ENCODE assay signal across 22 cellular contexts in the genomic region with DNA sequence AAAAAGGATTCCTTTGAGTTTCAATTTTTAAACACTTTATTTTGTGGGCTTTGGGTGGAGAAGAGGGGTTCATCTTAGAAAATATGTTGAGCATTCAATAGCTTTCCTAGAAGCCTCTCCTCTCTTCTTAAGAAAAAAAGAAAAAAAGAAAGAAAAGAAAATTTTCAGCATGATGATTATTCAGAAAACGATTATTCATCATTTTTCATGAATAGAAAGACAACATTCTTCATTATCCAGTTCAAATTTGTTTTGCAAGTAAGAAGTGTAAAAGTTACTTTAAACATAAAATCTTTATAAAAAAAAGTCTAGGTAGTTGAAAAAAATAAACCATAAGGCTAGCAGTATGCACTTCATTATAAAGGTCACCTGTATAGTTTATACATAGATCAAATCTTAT.
DNase-seq lines count a peak whose midpoint lies in the region; ATAC-seq, FAIRE-seq and TF ChIP-seq lines count a peak whose summit lies in the region.
"Had no signal": no experiment of that assay in that cellular context is flagged by ENCODE, and none has a peak within 500 bp of the region (broad histone marks: within the 10 kb centered on the region; RNA-seq: fewer than 3 reads in every experiment).

No MANE protein-coding gene starts in this region.

- BruUV-seq in HepG2 (replicated peaks; lab: Mats Ljungman, UMichigan) = no TSS peak

- peaks cover 3% of the 10 kb centered on the region for H3K27me3 Mint-ChIP-seq in glutamatergic neuron (ENCODE audit: unreplicated experiment)
- H3K27me3 Mint-ChIP-seq: B cell; CD4-positive, CD25-positive, alpha-beta regulatory T cell had no signal

- TF ChIP-seq EP300 in HepG2 (IDR thresholded peaks at IDR 0.05; ENCODE audit: low read depth in 2 of 2, low read length in 2 of 2) = no peak
- TF ChIP-seq EP300 in HepG2 (CRISPR knock-in tag; IDR thresholded peaks at IDR 0.05; ENCODE audit: borderline replicate concordance) = no peak

- DNase-seq in HepG2 (ENCODE audit: low spot score) (no peak), right lobe of liver (no peak), glutamatergic neuron (no peak), H7 (no peak), NCI-H524 (lab: John Stamatoyannopoulos, UW) (no peak)
- DNase-seq in activated naive CD4-positive, alpha-beta T cell treated with anti-CD3 and anti-CD28 coated beads, Interleukin-2, amount 50 U/mL, for 16 hours = no peak
- DNase-seq: Caco-2; CD4-positive, CD25-positive, alpha-beta regulatory T cell; CD8-positive, alpha-beta T cell; DMS153; DND-41; HFFc6 had no signal

- H3K27ac Mint-ChIP-seq in glutamatergic neuron (ENCODE audit: unreplicated experiment) = peak overlapping the region; percentile 95
- H3K27ac Mint-ChIP-seq: B cell; CD4-positive, CD25-positive, alpha-beta regulatory T cell; CD8-positive, alpha-beta T cell; GM23338; HFFc6 had no signal

- H3K36me3 ChIP-seq in HepG2 (replicated peaks in 1 of 2; ENCODE audit: control insufficient read depth in 1 of 2, insufficient read depth in 2 of 2, low read length in 2 of 2) (no peaks in the 10 kb centered on the region), right lobe of liver (no peaks in the 10 kb centered on the region), neuron (ENCODE audit: insufficient read depth, low read length) (no peaks in the 10 kb centered on the region), H7 (replicated peaks; ENCODE audit: control insufficient read depth, insufficient read depth, low read length) (no peaks in the 10 kb centered on the region)
- H3K36me3 ChIP-seq: BLaER1, HAP-1 had no signal

- no peak overlapping the region for H3K4me2 ChIP-seq in HepG2 (ENCODE audit: low read depth, low read length)
- H3K4me2 ChIP-seq: GM23338 had no signal

- H3K9me3 Mint-ChIP-seq in glutamatergic neuron (ENCODE audit: unreplicated experiment) = peaks cover 14% of the 10 kb centered on the region

- CTCF ChIA-PET in HepG2 (lab: Yijun Ruan, JAX; ENCODE audit: low intra/inter-chr PET ratio, low total read pairs) = no interaction called here

- H3K9ac ChIP-seq in HepG2 (ENCODE audit: insufficient read depth, low read depth, low read length) = no peak overlapping the region
- H3K9ac ChIP-seq: BLaER1 had no signal

- H2AFZ ChIP-seq in HepG2 (ENCODE audit: low read length) (no peak overlapping the region), neuron (ENCODE audit: low read depth, low read length) (peak overlapping the region; percentile 33)

- POLR2A ChIA-PET in HepG2 (lab: Yijun Ruan, JAX) = no interaction called here

- no peak for TF ChIP-seq RAD21 in HepG2 (CRISPR knock-in tag; IDR thresholded peaks at IDR 0.05)

- no peak overlapping the region for H3K4me3 Mint-ChIP-seq in glutamatergic neuron (ENCODE audit: unreplicated experiment)
- H3K4me3 Mint-ChIP-seq: B cell; CD4-positive, CD25-positive, alpha-beta regulatory T cell; CD8-positive, alpha-beta T cell; GM23338; HFFc6 had no signal

- peaks cover 38% of the 10 kb centered on the region for H3K9me3 ChIP-seq in HepG2 (ENCODE audit: low read length)
- no peaks in the 10 kb centered on the region for H3K9me3 ChIP-seq in right lobe of liver
- H3K9me3 ChIP-seq in neuron (ENCODE audit: low read length) = no peaks in the 10 kb centered on the region
- H3K9me3 ChIP-seq: Caco-2, HAP-1 had no signal

- H3K4me1 ChIP-seq in HepG2 (ENCODE audit: insufficient read depth, low read length) (no peaks in the 10 kb centered on the region), right lobe of liver (no peaks in the 10 kb centered on the region), neuron (ENCODE audit: insufficient read depth, low read length) (peaks cover 34% of the 10 kb centered on the region)
- H3K4me1 ChIP-seq: Caco-2, HAP-1 had no signal

- H4K20me1 ChIP-seq in HepG2 (ENCODE audit: insufficient read depth, low read length) = no peaks in the 10 kb centered on the region
- H4K20me1 ChIP-seq: BLaER1 had no signal

- intact Hi-C loops in HepG2 (cut with micrococcal nuclease; ENCODE audit: unreplicated experiment) = no loop called here
- intact Hi-C loops in right lobe of liver (cut with DNase I) = no loop called here

- in situ Hi-C loops in HepG2 (cut with HindIII; ENCODE audit: extremely low pct_ligation_motif_present, low pct_unique_long_range_greater_than_20kb) = no loop called here

- WGBS in HepG2 (ENCODE audit: low lambda C conversion rate) = 6% methylated on average over 1 of the region's 1 CpG
- WGBS in right lobe of liver (ENCODE audit: insufficient coverage, low coverage, low lambda C conversion rate, missing lambda C conversion rate) = 33% methylated on average over 1 of the region's 1 CpG

- peaks cover 18% of the 10 kb centered on the region for H3K36me3 Mint-ChIP-seq in glutamatergic neuron (ENCODE audit: unreplicated experiment)
- H3K36me3 Mint-ChIP-seq: CD4-positive, CD25-positive, alpha-beta regulatory T cell; CD8-positive, alpha-beta T cell had no signal

- H3K27me3 ChIP-seq in HepG2 (ENCODE audit: control insufficient read depth in 1 of 2, insufficient read depth in 2 of 2, low read length in 2 of 2) (no peaks in the 10 kb centered on the region), right lobe of liver (no peaks in the 10 kb centered on the region), neuron (ENCODE audit: insufficient read depth, low read length) (no peaks in the 10 kb centered on the region), H7 (ENCODE audit: control insufficient read depth, insufficient read depth, low read length) (peaks cover 6% of the 10 kb centered on the region)
- H3K27me3 ChIP-seq: BLaER1 had no signal

- H3K27ac ChIP-seq in HepG2 (ENCODE audit: extremely low read length, insufficient read depth, low read length) = no peak overlapping the region
- no peak overlapping the region for H3K27ac ChIP-seq in right lobe of liver
- H3K27ac ChIP-seq: 22Rv1, BLaER1, C4-2B had no signal

- no peak for FAIRE-seq in HepG2 (lab: Jason Lieb, UNC)
- FAIRE-seq: A204.1, G401.6, GM12892 had no signal

- peaks cover 26% of the 10 kb centered on the region for H3K4me1 Mint-ChIP-seq in glutamatergic neuron (ENCODE audit: low read depth, unreplicated experiment)
- H3K4me1 Mint-ChIP-seq: B cell; CD4-positive, CD25-positive, alpha-beta regulatory T cell had no signal

- TF ChIP-seq CTCF in HepG2 (CRISPR knock-in tag; IDR thresholded peaks at IDR 0.05) (no peak), right lobe of liver (IDR thresholded peaks at IDR 0.05) (no peak), glutamatergic neuron (IDR thresholded peaks at IDR 0.05; ENCODE audit: partially characterized antibody, unreplicated experiment) (no peak)

- TF ChIP-seq POLR2A in HepG2 (IDR thresholded peaks at IDR 0.05; ENCODE audit: insufficient read depth in 1 of 2, low read depth in 2 of 2, low read length in 2 of 2) (no peak), right lobe of liver (IDR thresholded peaks at IDR 0.05) (no peak)

- H3K4me3 ChIP-seq in HepG2 (replicated peaks in 1 of 3; ENCODE audit: insufficient read depth in 1 of 3, low read depth in 2 of 3, low read length in 3 of 3) = no peak overlapping the region
- no peak overlapping the region for H3K4me3 ChIP-seq in right lobe of liver
- H3K4me3 ChIP-seq in neuron (ENCODE audit: low read length) = peak overlapping the region; percentile 34
- H3K4me3 ChIP-seq in H7 (ENCODE audit: insufficient read depth, low read depth, low read length) = no peak overlapping the region
- H3K4me3 ChIP-seq: BLaER1, GM23338, HAP-1 had no signal

- ATAC-seq in HepG2 (no peak), right lobe of liver (no peak)
- ATAC-seq: CD8-positive, alpha-beta T cell had no signal

- H3K79me2 ChIP-seq in HepG2 (ENCODE audit: insufficient read depth, low read length) = no peaks in the 10 kb centered on the region

TF ChIP-seq in HepG2, 621 proteins besides CTCF, POLR2A, EP300 and RAD21:
- TF ChIP-seq SETDB1 (CRISPR knock-in tag; IDR thresholded peaks at IDR 0.05; ENCODE audit: borderline replicate concordance) = no peak
- no peak for TF ChIP-seq ZNF225 (CRISPR knock-in tag; IDR thresholded peaks at IDR 0.05)
- TF ChIP-seq SOX6 (IDR thresholded peaks at IDR 0.05) = no peak
- no peak for TF ChIP-seq SOX6 (CRISPR knock-in tag; IDR thresholded peaks at IDR 0.05)
- TF ChIP-seq MAFK (conservative IDR thresholded peaks at IDR 0.05 in 1 of 2, IDR thresholded peaks at IDR 0.05 in 1 of 2; ENCODE audit: low read length in 2 of 2) = peak; percentile 43 to 71
- peak; percentile 44; the same call in 1 of the 2 replicates for TF ChIP-seq MAFF (IDR thresholded peaks at IDR 0.05; ENCODE audit: low read depth, low read length)
- no peak for TF ChIP-seq ZZZ3 (CRISPR knock-in tag; IDR thresholded peaks at IDR 0.05; ENCODE audit: borderline replicate concordance)
- TF ChIP-seq CENPX (CRISPR knock-in tag; IDR thresholded peaks at IDR 0.05) = no peak
